ENCODE assay signal across 1 cellular context in the genomic region with DNA sequence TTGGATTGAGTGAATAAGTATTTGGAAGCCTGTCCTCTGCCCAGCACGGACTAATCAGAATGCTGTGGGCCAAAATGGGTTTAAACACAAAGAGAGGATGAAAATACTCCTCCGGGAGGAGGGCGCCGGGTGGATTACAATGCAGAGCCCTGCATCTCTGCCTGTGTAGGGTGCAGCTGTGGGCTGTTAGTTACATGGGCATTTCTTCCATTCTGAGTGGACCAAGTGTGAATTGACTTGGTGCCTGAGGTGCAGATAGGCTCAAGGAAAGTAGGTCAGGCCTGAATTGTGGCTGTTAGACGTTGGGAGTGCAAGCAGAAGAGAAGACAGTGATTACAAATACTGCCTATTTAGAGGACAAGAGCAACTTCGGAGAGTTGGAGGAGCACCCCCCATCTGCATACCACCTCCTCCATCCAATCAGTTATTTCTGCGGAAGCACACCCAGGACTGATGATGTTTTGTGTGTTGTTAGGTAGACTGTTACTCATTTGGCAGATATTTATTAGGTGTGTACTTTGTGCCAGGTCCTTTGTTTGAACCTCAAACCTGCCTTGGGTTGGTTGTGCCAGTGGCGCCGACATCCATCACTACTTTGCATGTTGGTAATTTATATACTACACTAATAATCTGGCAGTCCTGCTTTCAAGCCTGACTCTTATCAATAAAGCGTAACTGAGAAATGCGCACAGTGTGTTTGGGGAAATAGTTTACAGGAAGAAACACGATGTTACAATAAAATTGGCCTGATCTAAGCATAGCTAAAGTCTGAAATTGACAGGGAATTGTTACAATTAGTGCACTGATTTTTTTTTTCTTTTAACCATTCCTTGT.
TF ChIP-seq lines count a peak whose summit lies in the region.

No MANE protein-coding gene starts in this region.

TF ChIP-seq in SK-N-SH, 30 proteins besides CTCF, POLR2A, EP300 and RAD21 (continued from another document):
- TF ChIP-seq, protein P1, sequence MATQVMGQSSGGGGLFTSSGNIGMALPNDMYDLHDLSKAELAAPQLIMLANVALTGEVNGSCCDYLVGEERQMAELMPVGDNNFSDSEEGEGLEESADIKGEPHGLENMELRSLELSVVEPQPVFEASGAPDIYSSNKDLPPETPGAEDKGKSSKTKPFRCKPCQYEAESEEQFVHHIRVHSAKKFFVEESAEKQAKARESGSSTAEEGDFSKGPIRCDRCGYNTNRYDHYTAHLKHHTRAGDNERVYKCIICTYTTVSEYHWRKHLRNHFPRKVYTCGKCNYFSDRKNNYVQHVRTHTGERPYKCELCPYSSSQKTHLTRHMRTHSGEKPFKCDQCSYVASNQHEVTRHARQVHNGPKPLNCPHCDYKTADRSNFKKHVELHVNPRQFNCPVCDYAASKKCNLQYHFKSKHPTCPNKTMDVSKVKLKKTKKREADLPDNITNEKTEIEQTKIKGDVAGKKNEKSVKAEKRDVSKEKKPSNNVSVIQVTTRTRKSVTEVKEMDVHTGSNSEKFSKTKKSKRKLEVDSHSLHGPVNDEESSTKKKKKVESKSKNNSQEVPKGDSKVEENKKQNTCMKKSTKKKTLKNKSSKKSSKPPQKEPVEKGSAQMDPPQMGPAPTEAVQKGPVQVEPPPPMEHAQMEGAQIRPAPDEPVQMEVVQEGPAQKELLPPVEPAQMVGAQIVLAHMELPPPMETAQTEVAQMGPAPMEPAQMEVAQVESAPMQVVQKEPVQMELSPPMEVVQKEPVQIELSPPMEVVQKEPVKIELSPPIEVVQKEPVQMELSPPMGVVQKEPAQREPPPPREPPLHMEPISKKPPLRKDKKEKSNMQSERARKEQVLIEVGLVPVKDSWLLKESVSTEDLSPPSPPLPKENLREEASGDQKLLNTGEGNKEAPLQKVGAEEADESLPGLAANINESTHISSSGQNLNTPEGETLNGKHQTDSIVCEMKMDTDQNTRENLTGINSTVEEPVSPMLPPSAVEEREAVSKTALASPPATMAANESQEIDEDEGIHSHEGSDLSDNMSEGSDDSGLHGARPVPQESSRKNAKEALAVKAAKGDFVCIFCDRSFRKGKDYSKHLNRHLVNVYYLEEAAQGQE (IDR thresholded peaks at IDR 0.05; ENCODE audit: low read depth, low read length): no peak
- no peak for TF ChIP-seq EZH2phosphoT487 (IDR thresholded peaks at IDR 0.05; ENCODE audit: borderline replicate concordance, low read depth)
TF ChIP-seq in SK-N-SH: peak in this region for 0.
